In the genomic region with DNA sequence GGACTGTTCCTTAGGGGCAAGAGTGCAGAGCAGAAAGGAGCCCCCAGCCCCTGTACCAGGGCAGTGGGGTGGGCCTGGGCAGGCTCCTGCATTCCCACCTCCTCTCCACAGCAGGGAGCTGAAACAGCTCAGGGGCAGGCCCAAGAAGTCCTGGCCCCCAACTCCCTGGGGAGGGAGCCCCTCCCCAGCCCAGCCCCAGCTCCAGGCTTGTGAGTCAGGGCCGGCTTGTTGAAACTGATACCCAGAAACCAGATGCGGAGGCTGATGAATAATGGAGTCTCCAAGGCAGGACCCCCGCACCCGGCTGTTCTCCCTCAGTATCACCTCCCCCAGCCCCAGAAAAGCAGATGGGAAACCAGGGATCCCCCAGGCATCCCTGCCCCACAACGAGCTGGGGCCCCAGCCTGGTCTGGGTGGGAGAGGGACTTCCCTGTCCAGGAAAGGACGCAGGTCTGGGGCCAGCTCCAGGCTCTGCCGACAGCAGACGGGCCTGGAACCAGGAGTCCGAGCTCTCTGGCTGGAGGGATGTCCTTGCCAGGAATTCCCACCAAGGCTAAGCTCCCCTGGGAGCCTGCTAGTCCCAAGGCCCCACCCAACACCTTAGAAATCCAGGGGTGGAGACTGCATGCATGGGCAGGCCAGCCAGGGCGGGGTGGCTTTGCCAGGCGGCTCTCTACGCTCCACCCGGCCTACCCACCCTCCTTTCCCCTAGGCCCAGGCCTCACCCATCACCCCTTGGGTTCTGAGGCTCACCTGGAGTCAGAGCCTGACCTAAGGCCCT, we compare ENCODE assay signal across 11 cellular contexts. TPM values are rescaled to one million over a fixed set of nuclear protein-coding genes. Genes with fewer than 3 reads are reported as not detected.
DNase-seq lines count a peak whose midpoint lies in the region; ATAC-seq and TF ChIP-seq lines count a peak whose summit lies in the region.
"Had no signal": no experiment of that assay in that cellular context is flagged by ENCODE, and none has a peak within 500 bp of the region (broad histone marks: within the 10 kb centered on the region; RNA-seq: fewer than 3 reads in every experiment).

No MANE protein-coding gene starts in this region.

- DNase-seq in Daoy (ENCODE audit: low read depth) (peak; percentile 59), NCI-H526 treated with DMSO at 0.1 percent for 48 hours (lab: John Stamatoyannopoulos, UW) (peak; percentile 83), esophagus squamous epithelium (lab: John Stamatoyannopoulos, UW) (no peak), spleen (no peak), NCI-H187 treated with DMSO at 0.1 percent for 48 hours (lab: John Stamatoyannopoulos, UW) (no peak), NAMALWA (ENCODE audit: low spot score) (no peak)
- DNase-seq: activated naive CD4-positive, alpha-beta T cell treated with Interleukin-2 at 50 U/mL for 16 hours; CD4-positive, CD25-positive, alpha-beta regulatory T cell; MM.1S had no signal

- peak overlapping the region; percentile 90 to 97 (median 93) for H3K27ac ChIP-seq in esophagus squamous epithelium
- peak overlapping the region; percentile 67 to 86 (median 81) for H3K27ac ChIP-seq in spleen
- H3K27ac ChIP-seq: pancreas had no signal

- H3K27me3 ChIP-seq in esophagus squamous epithelium (peaks cover 0 to 42% (median 0%) of the 10 kb centered on the region in 4 donors), spleen (replicated peaks in 1 of 7) (peaks cover 0 to 54% (median 19%) of the 10 kb centered on the region in 7 donors)
- H3K27me3 ChIP-seq: pancreas had no signal

- H3K36me3 ChIP-seq in esophagus squamous epithelium, result no peaks in the 10 kb centered on the region
- H3K36me3 ChIP-seq in spleen, result no peaks in the 10 kb centered on the region
- H3K36me3 ChIP-seq: pancreas had no signal

- peak overlapping the region; percentile 71 to 80 (median 78) for H3K4me3 ChIP-seq in esophagus squamous epithelium
- peak overlapping the region in 2 of 8 donors; percentile 61 to 76 for H3K4me3 ChIP-seq in spleen
- H3K4me3 ChIP-seq: pancreas had no signal

- no peaks in the 10 kb centered on the region for H3K9me3 ChIP-seq in esophagus squamous epithelium
- no peaks in the 10 kb centered on the region for H3K9me3 ChIP-seq in spleen
- H3K9me3 ChIP-seq: pancreas had no signal

- WGBS in esophagus squamous epithelium, 2 donors, result 60 to 80% methylated on average over 1 to 2 of the region's 13 CpGs
- 64 to 85% (median 66%) methylated on average over 8 to 13 of the region's 13 CpGs for WGBS in spleen, 5 donors

- TF ChIP-seq CTCF in esophagus squamous epithelium (IDR thresholded peaks at IDR 0.05) (no peak), spleen (IDR thresholded peaks at IDR 0.05 in 8 of 11, conservative IDR thresholded peaks at IDR 0.05 in 3 of 11) (no peak)

- intact Hi-C loops in esophagus squamous epithelium (cut with DNase I) (no loop called here), spleen (cut with DNase I; ENCODE audit: low total_unique reads) (loop anchor here (5.0 kb wide), 2 partner anchors 59 to 159 kb away; no protein-coding TSS in a partner anchor)

- H3K4me1 ChIP-seq in esophagus squamous epithelium (peaks cover 40 to 99% (median 62%) of the 10 kb centered on the region in 3 donors), spleen (peaks cover 15 to 99% (median 68%) of the 10 kb centered on the region in 6 donors)
- H3K4me1 ChIP-seq: pancreas had no signal

- no peak for ATAC-seq in HG02885 (IDR thresholded peaks at IDR 0.05; ENCODE audit: poor library complexity, unreplicated experiment)
- ATAC-seq: pancreas had no signal

- TF ChIP-seq POLR2A in esophagus squamous epithelium (IDR thresholded peaks at IDR 0.05) (peak in 1 of 4 donors; percentile 50), spleen (IDR thresholded peaks at IDR 0.05) (no peak)

RNA-seq across cellular contexts. Expression of gene PLEKHG5, which starts 2.7 kb away (rescaled TPM):
- total RNA-seq in Daoy (2014; rRNA removed; shearing (Covaris generic)), result 8.1 and 8.4 TPM in 2 replicates
- 10 to 100 TPM; 24.3 to 37.8 (median 32.6) TPM for total RNA-seq in esophagus squamous epithelium
- total RNA-seq in spleen, result 100 to 1,000 TPM in 1 of 7 donors, 10 to 100 TPM in 6; 34.7 to 120 (median 60.1) TPM
- 10 to 100 TPM in 2 of 3 donors, 1 to 10 TPM in 1; 6.4 to 66.9 (median 29.7) TPM for polyA plus RNA-seq in spleen

RNA-seq across cellular contexts. Expression of gene TNFRSF25, which starts 22.8 kb away (rescaled TPM):
- 2.0 and 3.5 TPM in 2 replicates for total RNA-seq in Daoy (2014; rRNA removed; shearing (Covaris generic))
- total RNA-seq in esophagus squamous epithelium, result 10 to 100 TPM; 22.1 to 47.3 (median 34.3) TPM
- 100 to 1,000 TPM in 1 of 7 donors, 10 to 100 TPM in 6; 39.7 to 103 (median 65.4) TPM for total RNA-seq in spleen
- polyA plus RNA-seq in spleen, result 100 to 1,000 TPM in 2 of 3 donors, 10 to 100 TPM in 1; 30.9 to 147 (median 102) TPM

Comparison
In these comparisons a context has a peak if more than half of its experiments do, and no peak if none do; other contexts are left out.
1. DNase-seq: peak in Daoy (single experiment) and NCI-H526 treated with DMSO at 0.1 percent for 48 hours (single experiment); none in esophagus squamous epithelium (single experiment), spleen (single experiment), NCI-H187 treated with DMSO at 0.1 percent for 48 hours (single experiment) and NAMALWA (single experiment).